Comparison of ENCODE assay signal across 3 cellular contexts in genomic region chr4:142977182-142977581, GRCh38.
TF ChIP-seq lines count a peak whose summit lies in the region.

No MANE protein-coding gene starts in this region.

TF ChIP-seq in A549, 52 proteins besides CTCF, POLR2A, EP300 and RAD21:
- TF ChIP-seq MAFK (IDR thresholded peaks at IDR 0.05; ENCODE audit: partially characterized antibody), result peak; percentile 90
- no peak for TF ChIP-seq TP53 (CRISPR knock-in tag; IDR thresholded peaks at IDR 0.05)
- no peak for TF ChIP-seq POLR2AphosphoS2 (conservative IDR thresholded peaks at IDR 0.05; ENCODE audit: low read length)
- no peak for TF ChIP-seq ESRRA (IDR thresholded peaks at IDR 0.05; ENCODE audit: borderline replicate concordance, low read length)
- no peak for TF ChIP-seq KDM1A (IDR thresholded peaks at IDR 0.05; ENCODE audit: low read depth)
- TF ChIP-seq RARB (CRISPR knock-in tag; IDR thresholded peaks at IDR 0.05), result no peak
- TF ChIP-seq HOXB13 (CRISPR knock-in tag; IDR thresholded peaks at IDR 0.05; ENCODE audit: low read depth), result no peak
TF ChIP-seq in A549: peak in this region for 1.

TF ChIP-seq in IMR-90, 13 proteins besides CTCF, POLR2A, EP300 and RAD21:
- no peak for TF ChIP-seq NFE2L2 (IDR thresholded peaks at IDR 0.05; ENCODE audit: low read depth, low read length)
- peak; percentile 97 for TF ChIP-seq MAFK (IDR thresholded peaks at IDR 0.05; ENCODE audit: low read depth, low read length)
- TF ChIP-seq RFX5 (IDR thresholded peaks at IDR 0.05; ENCODE audit: low read depth, low read length), result no peak

TF ChIP-seq in H1, 55 proteins besides CTCF, POLR2A, EP300 and RAD21:
- TF ChIP-seq MAFK (IDR thresholded peaks at IDR 0.05; ENCODE audit: low read depth, low read length) (peak; percentile 93), NANOG (IDR thresholded peaks at IDR 0.05; ENCODE audit: insufficient read depth, low read depth, low read length, poor library complexity, severe bottlenecking) (no peak), CTBP2 (IDR thresholded peaks at IDR 0.05; ENCODE audit: borderline replicate concordance, insufficient read depth, insufficient read length, low read length) (no peak)
